In genomic region chr6:167647333-167647732, GRCh38 we compare ENCODE assay signal across 26 cellular contexts.
DNase-seq lines count a peak whose midpoint lies in the region; FAIRE-seq and TF ChIP-seq lines count a peak whose summit lies in the region.
"Had no signal": no experiment of that assay in that cellular context is flagged by ENCODE, and none has a peak within 500 bp of the region (broad histone marks: within the 10 kb centered on the region; RNA-seq: fewer than 3 reads in every experiment).

No MANE protein-coding gene starts in this region.

- H2BK120ac ChIP-seq in H1 (replicated peaks; ENCODE audit: low read depth, low read length) = peak overlapping the region; percentile 89

- H3K27me3 ChIP-seq in HUES48 (ENCODE audit: control insufficient read depth, insufficient read depth, low read length) (no peaks in the 10 kb centered on the region), H1 (replicated peaks in 1 of 4; ENCODE audit: control insufficient read depth in 3 of 4, extremely low read depth in 1 of 4, insufficient read depth in 3 of 4, low read length in 3 of 4) (no peaks in the 10 kb centered on the region), smooth muscle cell (ENCODE audit: low read depth) (no peaks in the 10 kb centered on the region)
- no peaks in the 10 kb centered on the region for H3K27me3 ChIP-seq in CD4-positive, alpha-beta memory T cell (ENCODE audit: insufficient read depth, low read length)
- H3K27me3 ChIP-seq: thyroid gland had no signal

- H3K27me3 Mint-ChIP-seq in CD4-positive, alpha-beta memory T cell = peaks cover 3 to 11% of the 10 kb centered on the region in 2 donors

- H3K4me3 ChIP-seq in HUES48 (ENCODE audit: low read depth, low read length) (no peak overlapping the region), H1 (ENCODE audit: extremely low read depth in 1 of 4, insufficient read depth in 2 of 4, low read depth in 3 of 4, low read length in 4 of 4) (no peak overlapping the region), smooth muscle cell (no peak overlapping the region)
- no peak overlapping the region for H3K4me3 ChIP-seq in CD4-positive, alpha-beta memory T cell (ENCODE audit: low read length in 2 of 2)
- H3K4me3 ChIP-seq: thyroid gland had no signal

- H3K27ac Mint-ChIP-seq in CD4-positive, alpha-beta memory T cell = no peak overlapping the region
- H3K27ac Mint-ChIP-seq: activated B cell treated with CpG ODN at 0.5 μM for 24 hours; activated CD8-positive, alpha-beta T cell treated with anti-CD3 and anti-CD28 coated beads, Interleukin-2, amount 10 ng/mL, durations not matched to agents 7 days and 5 days; CD8-positive, alpha-beta memory T cell; nephron progenitor cell; stimulated activated naive CD8-positive, alpha-beta T cell treated with anti-CD3 and anti-CD28 coated beads, Interleukin-15, amount 100 ng/mL, for 72 hours had no signal

- H2BK15ac ChIP-seq in H1 (ENCODE audit: low read length) = no peak overlapping the region

- no peaks in the 10 kb centered on the region for H3K4me1 Mint-ChIP-seq in CD4-positive, alpha-beta memory T cell
- H3K4me1 Mint-ChIP-seq: CD8-positive, alpha-beta memory T cell; stimulated activated naive CD8-positive, alpha-beta T cell treated with anti-CD3 and anti-CD28 coated beads, Interleukin-15, amount 100 ng/mL, for 72 hours had no signal

- no peak overlapping the region for H4K8ac ChIP-seq in H1 (ENCODE audit: extremely low read depth, insufficient read depth, low read length)

- H3K9me3 ChIP-seq in HUES48 (ENCODE audit: control insufficient read depth, insufficient read depth, low read length) (no peaks in the 10 kb centered on the region), H1 (ENCODE audit: insufficient read depth in 2 of 2, low read depth in 1 of 2, low read length in 1 of 2) (no peaks in the 10 kb centered on the region; a peak in 1 of 4 replicates), smooth muscle cell (replicated peaks; ENCODE audit: low read depth) (no peaks in the 10 kb centered on the region)
- no peaks in the 10 kb centered on the region for H3K9me3 ChIP-seq in CD4-positive, alpha-beta memory T cell (ENCODE audit: control insufficient read depth in 1 of 2, low read length in 2 of 2)
- H3K9me3 ChIP-seq: thyroid gland had no signal

- no peaks in the 10 kb centered on the region for H3K79me1 ChIP-seq in H1 (ENCODE audit: low read depth, low read length)

- no peak for TF ChIP-seq POLR2A in H1 (IDR thresholded peaks at IDR 0.05; ENCODE audit: control extremely low read depth in 1 of 2, low read depth in 2 of 2, low read length in 2 of 2)

- peak overlapping the region; percentile 37 for H3K27ac ChIP-seq in HUES48 (ENCODE audit: low read depth, low read length)
- no peak overlapping the region for H3K27ac ChIP-seq in H1 (ENCODE audit: low read depth, low read length)
- H3K27ac ChIP-seq in smooth muscle cell (ENCODE audit: low read depth) = no peak overlapping the region
- H3K27ac ChIP-seq in CD4-positive, alpha-beta memory T cell (ENCODE audit: low read depth, low read length) = no peak overlapping the region
- H3K27ac ChIP-seq: thyroid gland had no signal

- peak overlapping the region; percentile 54; the same call in 1 of the 2 replicates for H2AK5ac ChIP-seq in H1 (ENCODE audit: low read depth, low read length)

- H3K79me2 ChIP-seq in H1 (ENCODE audit: control insufficient read depth in 1 of 2, insufficient read depth in 2 of 2, low read length in 2 of 2) (no peaks in the 10 kb centered on the region), smooth muscle cell (ENCODE audit: low read depth) (no peaks in the 10 kb centered on the region)

- peaks cover 0 to under 1% (median 0%) of the 10 kb centered on the region in 8 donors for H3K9me3 Mint-ChIP-seq in CD4-positive, alpha-beta memory T cell
- H3K9me3 Mint-ChIP-seq: activated B cell treated with CpG ODN at 0.5 μM for 24 hours had no signal

- TF ChIP-seq EP300 in H1 (IDR thresholded peaks at IDR 0.05; ENCODE audit: borderline replicate concordance in 1 of 2, low read depth in 2 of 2, low read length in 2 of 2) = no peak

- H3K36me3 ChIP-seq in HUES48 (ENCODE audit: control insufficient read depth, insufficient read depth, low read length) (no peaks in the 10 kb centered on the region), H1 (ENCODE audit: control insufficient read depth in 2 of 4, insufficient read depth in 4 of 4, low read length in 3 of 4) (peaks cover 0 to 4% (median 0%) of the 10 kb centered on the region in 4 experiments; a peak in 1 of 8 replicates), smooth muscle cell (ENCODE audit: low read depth) (no peaks in the 10 kb centered on the region)
- no peaks in the 10 kb centered on the region for H3K36me3 ChIP-seq in CD4-positive, alpha-beta memory T cell (ENCODE audit: insufficient read depth, low read length)
- H3K36me3 ChIP-seq: thyroid gland had no signal

- no peaks in the 10 kb centered on the region for H3F3A ChIP-seq in smooth muscle cell (ENCODE audit: low read depth)

- H2BK5ac ChIP-seq in H1 (ENCODE audit: low read depth, low read length) = peak overlapping the region; percentile 47; the same call in 1 of the 2 replicates

- CTCF ChIA-PET in H1 (lab: Charles Lee; ENCODE audit: partially characterized antibody) = no interaction called here
- CTCF ChIA-PET in CD4-positive, alpha-beta memory T cell (lab: Charles Lee; ENCODE audit: partially characterized antibody) = no interaction called here

- H3K14ac ChIP-seq in H1 (ENCODE audit: insufficient read length) = no peak overlapping the region

- TF ChIP-seq RAD21 in H1 (IDR thresholded peaks at IDR 0.05 in 1 of 2, conservative IDR thresholded peaks at IDR 0.05 in 1 of 2; ENCODE audit: low read depth in 2 of 2, low read length in 2 of 2) = no peak

- H3K56ac ChIP-seq in H1 (replicated peaks; ENCODE audit: insufficient read length, low read depth, low read length) = no peak overlapping the region

- H3K36me3 Mint-ChIP-seq in CD4-positive, alpha-beta memory T cell = no peaks in the 10 kb centered on the region
- H3K36me3 Mint-ChIP-seq: CD8-positive, alpha-beta memory T cell had no signal

- H4K91ac ChIP-seq in H1 (replicated peaks; ENCODE audit: insufficient read length, low read length) = peak overlapping the region; percentile 84

- peak overlapping the region; percentile 92 for H3K4ac ChIP-seq in H1 (replicated peaks; ENCODE audit: insufficient read length, low read depth, low read length)

- H3K4me2 ChIP-seq in H1 (ENCODE audit: insufficient read depth in 1 of 2, low read depth in 2 of 2, low read length in 2 of 2) = no peak overlapping the region
- H3K4me2 ChIP-seq in smooth muscle cell = peak overlapping the region; percentile 18

- H3K18ac ChIP-seq in H1 (ENCODE audit: extremely low read depth, low read length) = 0 out of 2 replicates have a peak overlapping the region, but pooled peaks have one; percentile 15

- H4K20me1 ChIP-seq in H1 (replicated peaks in 1 of 2; ENCODE audit: control insufficient read depth in 1 of 2, insufficient read depth in 2 of 2, low read length in 2 of 2) = peaks cover 0 to 9% of the 10 kb centered on the region in 2 experiments
- H4K20me1 ChIP-seq in smooth muscle cell (ENCODE audit: low read depth) = no peaks in the 10 kb centered on the region

- H2AFZ ChIP-seq in H1 (ENCODE audit: low read length) = no peak overlapping the region
- H2AFZ ChIP-seq in smooth muscle cell (ENCODE audit: low read depth) = peak overlapping the region; percentile 44

- no peak overlapping the region for H3K4me3 Mint-ChIP-seq in CD4-positive, alpha-beta memory T cell
- H3K4me3 Mint-ChIP-seq: activated B cell treated with CpG ODN at 0.5 μM for 24 hours; activated CD8-positive, alpha-beta T cell treated with anti-CD3 and anti-CD28 coated beads, Interleukin-2, amount 10 ng/mL, durations not matched to agents 7 days and 5 days; CD8-positive, alpha-beta memory T cell; nephron progenitor cell; stimulated activated naive CD8-positive, alpha-beta T cell treated with anti-CD3 and anti-CD28 coated beads, Interleukin-15, amount 100 ng/mL, for 72 hours had no signal

- POLR2A ChIA-PET in H1 (lab: Charles Lee; ENCODE audit: partially characterized antibody) = no interaction called here
- POLR2A ChIA-PET in CD4-positive, alpha-beta memory T cell (lab: Charles Lee; ENCODE audit: partially characterized antibody) = no interaction called here

- TF ChIP-seq CTCF in H1 (IDR thresholded peaks at IDR 0.05; ENCODE audit: control extremely low read depth in 1 of 3, insufficient read depth in 1 of 3, low read depth in 1 of 3, low read length in 3 of 3) (no peak), smooth muscle cell (IDR thresholded peaks at IDR 0.05; ENCODE audit: borderline replicate concordance, insufficient read depth, poor library complexity, severe bottlenecking) (no peak)

- DNase-seq in RPMI7951 (ENCODE audit: low read depth) (peak; percentile 44), H1 (ENCODE audit: low read depth in 1 of 2, low spot score in 2 of 2) (no peak), smooth muscle cell (lab: John Stamatoyannopoulos, UW; ENCODE audit: unreplicated experiment) (no peak), NOMO-1 (lab: John Stamatoyannopoulos, UW; ENCODE audit: unreplicated experiment in 2 of 2) (no peak), putamen (ENCODE audit: low spot score) (no peak)
- DNase-seq in activated T-cell treated with anti-CD3 and anti-CD28 coated beads, Interleukin-2, amount 50 U/mL, for 48 hours = no peak
- DNase-seq in CD4-positive, alpha-beta memory T cell = no peak
- DNase-seq: activated B cell treated with CpG ODN at 0.5 μM for 24 hours; activated CD8-positive, alpha-beta T cell treated with anti-CD3 and anti-CD28 coated beads, Interleukin-2, amount 10 ng/mL, durations not matched to agents 7 days and 5 days; activated gamma-delta T cell; activated T-cell treated with anti-CD3 and anti-CD28 coated beads for 4 hours; CD8-positive, alpha-beta memory T cell; DMS53; GDM1; hypothalamus; Karpas-422; left ventricle myocardium superior; NCI-H1092 treated with DMSO at 0.1 percent for 48 hours; NCI-H2029; NCI-H69; nephron progenitor cell; stimulated activated naive CD8-positive, alpha-beta T cell treated with anti-CD3 and anti-CD28 coated beads, Interleukin-15, amount 100 ng/mL, for 72 hours; SW 1271; T1000; thyroid gland had no signal

- intact Hi-C loops in CD4-positive, alpha-beta memory T cell (cut with micrococcal nuclease) = no loop called here

- peaks cover 8% of the 10 kb centered on the region; the same call in 1 of the 2 replicates for H3K4me1 ChIP-seq in HUES48 (ENCODE audit: control insufficient read depth, insufficient read depth, low read length)
- peaks cover 0 to 15% (median 10%) of the 10 kb centered on the region in 4 experiments; a peak in 6 of 7 replicates for H3K4me1 ChIP-seq in H1 (replicated peaks in 1 of 4; ENCODE audit: control insufficient read depth in 3 of 4, insufficient read depth in 4 of 4, low read length in 3 of 4)
- H3K4me1 ChIP-seq in smooth muscle cell (ENCODE audit: low read depth) = peaks cover 4% of the 10 kb centered on the region
- no peaks in the 10 kb centered on the region for H3K4me1 ChIP-seq in CD4-positive, alpha-beta memory T cell (ENCODE audit: insufficient read depth, low read length)
- H3K4me1 ChIP-seq: thyroid gland had no signal

- H3K23ac ChIP-seq in H1 (ENCODE audit: insufficient read length) = no peak overlapping the region

- FAIRE-seq in H1 (lab: Jason Lieb, UNC) = no peak

- no peak overlapping the region for H3K9ac ChIP-seq in HUES48 (ENCODE audit: low read depth, low read length)
- no peak overlapping the region for H3K9ac ChIP-seq in H1 (replicated peaks in 1 of 4; ENCODE audit: extremely low read depth in 1 of 4, low read depth in 3 of 4, low read length in 3 of 4)
- H3K9ac ChIP-seq in smooth muscle cell (ENCODE audit: low read depth) = no peak overlapping the region

- no peak overlapping the region for H4K5ac ChIP-seq in H1 (ENCODE audit: insufficient read length, low read depth, low read length)

- peaks cover 10% of the 10 kb centered on the region; the same call in 1 of the 2 replicates for H3K23me2 ChIP-seq in H1 (ENCODE audit: low read depth, low read length)

- 0 out of 2 replicates have a peak overlapping the region, but pooled peaks have one; percentile 68 for H2BK12ac ChIP-seq in H1 (ENCODE audit: low read depth, low read length)

- peak overlapping the region; percentile 8; the same call in 1 of the 2 replicates for H2BK20ac ChIP-seq in H1 (ENCODE audit: low read length)

- 86% methylated on average over 5 of the region's 5 CpGs; no CpG with 5 or more reads in 1 of the 2 experiments for WGBS in H1 (ENCODE audit: extremely low coverage in 1 of 2, insufficient coverage in 1 of 2, insufficient read length in 1 of 2, insufficient replicate concordance in 2 of 2, low coverage in 1 of 2, low lambda C conversion rate in 2 of 2, missing lambda C conversion rate in 1 of 2), 2 experiments
- 71% methylated on average over 5 of the region's 5 CpGs for WGBS in smooth muscle cell (ENCODE audit: low lambda C conversion rate)
